Comparison of ENCODE assay signal across 25 cellular contexts in the genomic region with DNA sequence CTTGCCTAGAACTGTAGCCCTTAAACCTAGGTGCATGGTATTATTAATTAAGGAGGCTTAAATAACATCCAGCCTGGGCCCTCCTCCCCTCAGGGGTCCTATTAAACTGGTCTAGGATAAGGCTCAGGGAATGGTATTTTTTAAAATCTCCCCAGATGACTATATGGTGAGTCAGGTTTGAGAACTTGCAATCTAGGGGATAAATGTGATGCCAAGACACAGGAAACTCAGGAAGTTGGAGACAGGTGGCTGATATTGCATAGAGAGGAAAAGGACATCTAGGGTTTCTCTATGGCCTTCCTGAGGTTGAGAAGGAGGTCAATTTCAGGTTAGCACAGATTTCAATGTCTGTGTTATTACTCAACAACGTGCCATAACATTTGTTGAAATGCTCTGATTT.
DNase-seq lines count a peak whose midpoint lies in the region; ATAC-seq and TF ChIP-seq lines count a peak whose summit lies in the region.
"Had no signal": no experiment of that assay in that cellular context is flagged by ENCODE, and none has a peak within 500 bp of the region (broad histone marks: within the 10 kb centered on the region; RNA-seq: fewer than 3 reads in every experiment).

No MANE protein-coding gene starts in this region.

- in situ Hi-C loops in astrocyte of the spinal cord (cut with HindIII; ENCODE audit: low sequenced_read_pairs) = no loop called here

- no peak overlapping the region for H3K27ac ChIP-seq in BLaER1
- no peak overlapping the region for H3K27ac ChIP-seq in sigmoid colon
- H3K27ac ChIP-seq: heart left ventricle, upper lobe of left lung had no signal

- DNase-seq in M059J (ENCODE audit: low read depth) = peak; percentile 79
- peak; percentile 18 for DNase-seq in astrocyte of the spinal cord (ENCODE audit: low read depth, low spot score)
- peak; percentile 72 for DNase-seq in kidney tubule cell (ENCODE audit: low spot score)
- no peak for DNase-seq in sigmoid colon
- DNase-seq in activated CD4-positive, alpha-beta T cell treated with anti-CD3 and anti-CD28 coated beads, Interleukin-2, amount 50 U/mL, for 4 hours = no peak
- no peak for DNase-seq in DMS53 (lab: John Stamatoyannopoulos, UW)
- DNase-seq: activated B cell treated with CpG ODN at 0.5 μM for 24 hours; activated CD8-positive, alpha-beta memory T cell treated with anti-CD3 and anti-CD28 coated beads, Interleukin-2, amount 50 U/mL, for 48 hours; aorta; Caco-2; cerebellar nuclear complex; DND-41; heart left ventricle; mesenchymal stem cell; NCI-H1436; NCI-H2171 treated with DMSO at 0.1 percent for 48 hours; NCI-H69; Right ventricle myocardium superior; stimulated activated CD4-positive, alpha-beta T cell treated with anti-CD3 and anti-CD28 coated beads, Interleukin-2, amount 100 ng/mL, for 24 hours; upper lobe of left lung had no signal

- H3K4me1 ChIP-seq in BLaER1 = peaks cover 40% of the 10 kb centered on the region
- H3K4me1 ChIP-seq in sigmoid colon = no peaks in the 10 kb centered on the region
- H3K4me1 ChIP-seq: Caco-2, upper lobe of left lung had no signal

- H3K9me3 ChIP-seq in BLaER1 (peaks cover 7% of the 10 kb centered on the region; the same call in 1 of the 2 replicates), sigmoid colon (no peaks in the 10 kb centered on the region)
- H3K9me3 ChIP-seq: Caco-2, heart left ventricle, upper lobe of left lung had no signal

- no peak for ATAC-seq in GM19023 (IDR thresholded peaks at IDR 0.05; ENCODE audit: unreplicated experiment)
- ATAC-seq: activated naive CD4-positive, alpha-beta T cell treated with anti-CD3 and anti-CD28 coated beads, Interleukin-2, amount 50 U/mL, for 72 hours; heart left ventricle; K562 had no signal

- no peak for TF ChIP-seq EP300 in sigmoid colon (IDR thresholded peaks at IDR 0.05)

- no peak for TF ChIP-seq POLR2A in sigmoid colon (IDR thresholded peaks at IDR 0.05)

- WGBS in sigmoid colon, 2 donors = 76 to 89% methylated on average over 1 of the region's 1 CpG

- no peaks in the 10 kb centered on the region for H4K20me1 ChIP-seq in BLaER1

- peak overlapping the region; percentile 26 for H3K4me2 ChIP-seq in BLaER1
- H3K4me2 ChIP-seq: smooth muscle cell had no signal

- intact Hi-C loops in sigmoid colon (cut with DNase I) = no loop called here

- no peak overlapping the region for H3K9ac ChIP-seq in BLaER1

- TF ChIP-seq CTCF in astrocyte of the spinal cord (IDR thresholded peaks at IDR 0.05; ENCODE audit: low read depth, low read length) (no peak), sigmoid colon (IDR thresholded peaks at IDR 0.05) (no peak)

- H3K4me3 ChIP-seq in BLaER1 (no peak overlapping the region), astrocyte of the spinal cord (ENCODE audit: low read depth, low read length) (no peak overlapping the region), sigmoid colon (no peak overlapping the region)
- H3K4me3 ChIP-seq: heart left ventricle, K562, smooth muscle cell, upper lobe of left lung had no signal

- no peaks in the 10 kb centered on the region for H3K36me3 ChIP-seq in BLaER1
- H3K36me3 ChIP-seq in sigmoid colon = no peaks in the 10 kb centered on the region
- H3K36me3 ChIP-seq: heart left ventricle, upper lobe of left lung had no signal

- no peaks in the 10 kb centered on the region for H3K27me3 ChIP-seq in BLaER1
- H3K27me3 ChIP-seq in sigmoid colon = no peaks in the 10 kb centered on the region
- H3K27me3 ChIP-seq: upper lobe of left lung had no signal

Comparison
In these comparisons a context has a peak if more than half of its experiments do, and no peak if none do; other contexts are left out.
1. DNase-seq: peak in M059J (single experiment), astrocyte of the spinal cord (single experiment) and kidney tubule cell (single experiment); none in sigmoid colon (single experiment), activated CD4-positive, alpha-beta T cell treated with anti-CD3 and anti-CD28 coated beads, Interleukin-2, amount 50 U/mL, for 4 hours (0 of 2) and DMS53 (single experiment).